8 cellular contexts compared by ENCODE assay signal in genomic region chr2:121313701-121314100, GRCh38. TPM values are rescaled to one million over a fixed set of nuclear protein-coding genes. Genes with fewer than 3 reads are reported as not detected.
A peak's percentile ranks its signal among the peaks of the same experiment; 100 is the strongest.
DNase-seq lines count a peak whose midpoint lies in the region; ATAC-seq and TF ChIP-seq lines count a peak whose summit lies in the region.
"Not testable (repeated sequence)": the region's sequence is repeated elsewhere in the genome, so short reads cannot be mapped to it uniquely, and the experiment has no call there.
"Had no signal": no experiment of that assay in that cellular context is flagged by ENCODE, and none has a peak within 500 bp of the region (broad histone marks: within the 10 kb centered on the region; RNA-seq: fewer than 3 reads in every experiment).

No MANE protein-coding gene starts in this region.

- not testable (repeated sequence) for H3K4me1 Mint-ChIP-seq in activated naive CD4-positive, alpha-beta T cell treated with anti-CD3 and anti-CD28 coated beads, Interleukin-2, amount 10 ng/mL, durations not matched to agents 7 days and 5 days; osteocyte (ENCODE audit: unreplicated experiment)

- TF ChIP-seq POLR2A in stomach (IDR thresholded peaks at IDR 0.05) = not testable (repeated sequence)

- TF ChIP-seq CTCF in osteocyte (IDR thresholded peaks at IDR 0.05); stomach (IDR thresholded peaks at IDR 0.05): not testable (repeated sequence)

- peak overlapping the region; percentile 14 for H3K27ac Mint-ChIP-seq in activated naive CD4-positive, alpha-beta T cell treated with anti-CD3 and anti-CD28 coated beads, Interleukin-2, amount 10 ng/mL, durations not matched to agents 7 days and 5 days
- not testable (repeated sequence) for H3K27ac Mint-ChIP-seq in osteocyte (ENCODE audit: unreplicated experiment)

- not testable (repeated sequence) for H3K27me3 ChIP-seq in stomach

- H3K9me3 Mint-ChIP-seq in activated naive CD4-positive, alpha-beta T cell treated with anti-CD3 and anti-CD28 coated beads, Interleukin-2, amount 10 ng/mL, durations not matched to agents 7 days and 5 days; osteocyte (ENCODE audit: unreplicated experiment): not testable (repeated sequence)

- not testable (repeated sequence) for DNase-seq in activated naive CD4-positive, alpha-beta T cell treated with anti-CD3 and anti-CD28 coated beads, Interleukin-2, amount 10 ng/mL, durations not matched to agents 7 days and 5 days
- peak; percentile 3 for DNase-seq in left lobe of liver (ENCODE audit: low spot score)
- peak; percentile 56 for DNase-seq in osteocyte (ENCODE audit: extremely low spot score, unreplicated experiment)
- peak; percentile 0 for DNase-seq in stomach

- intact Hi-C loops in stomach (cut with DNase I; ENCODE audit: low total_unique reads) = not testable (repeated sequence)

- not testable (repeated sequence) for H3K36me3 Mint-ChIP-seq in activated naive CD4-positive, alpha-beta T cell treated with anti-CD3 and anti-CD28 coated beads, Interleukin-2, amount 10 ng/mL, durations not matched to agents 7 days and 5 days; osteocyte (ENCODE audit: unreplicated experiment)

- not testable (repeated sequence) for ATAC-seq in left lobe of liver

- H3K4me1 ChIP-seq in stomach = not testable (repeated sequence)

- H3K36me3 ChIP-seq in stomach = not testable (repeated sequence)

- TF ChIP-seq EP300 in stomach (IDR thresholded peaks at IDR 0.05) = not testable (repeated sequence)

- not testable (repeated sequence) for H3K27ac ChIP-seq in stomach

- WGBS in stomach, 5 donors = 82 to 88% (median 84%) methylated on average over 15 of the region's 15 CpGs

- not testable (repeated sequence) for H3K4me3 Mint-ChIP-seq in activated naive CD4-positive, alpha-beta T cell treated with anti-CD3 and anti-CD28 coated beads, Interleukin-2, amount 10 ng/mL, durations not matched to agents 7 days and 5 days; osteocyte (ENCODE audit: unreplicated experiment)

- not testable (repeated sequence) for H3K4me3 ChIP-seq in stomach

- H3K27me3 Mint-ChIP-seq in activated naive CD4-positive, alpha-beta T cell treated with anti-CD3 and anti-CD28 coated beads, Interleukin-2, amount 10 ng/mL, durations not matched to agents 7 days and 5 days = peaks cover 16% of the 10 kb centered on the region
- peaks cover 48% of the 10 kb centered on the region for H3K27me3 Mint-ChIP-seq in osteocyte (ENCODE audit: unreplicated experiment)

- CTCF ChIA-PET in activated naive CD4-positive, alpha-beta T cell treated with anti-CD3 and anti-CD28 coated beads, Interleukin-2, amount 10 ng/mL, durations not matched to agents 7 days and 5 days (lab: Charles Lee) = interaction anchor here (0.7 to 1.6 kb wide), 2 partner anchors 10 to 43 kb away, joined by 3 read pairs; no protein-coding TSS in a partner anchor

- not testable (repeated sequence) for H3K9me3 ChIP-seq in stomach

RNA-seq across cellular contexts. Expression of gene TFCP2L1, which starts 28.7 kb away (rescaled TPM):
- total RNA-seq in left lobe of liver = 0.30 TPM
- total RNA-seq in osteocyte = not detected in 2 replicates
- 100 to 1,000 TPM in 1 of 5 donors, 10 to 100 TPM in 4; 31.4 to 154 (median 48.2) TPM for total RNA-seq in stomach
- 10 to 100 TPM in 1 of 3 donors, 1 to 10 TPM in 2; 6.8 to 10.4 (median 7.6) TPM for polyA plus RNA-seq in stomach
- total RNA-seq: A673 had no signal
- polyA plus RNA-seq: AG04450; CD4-positive, alpha-beta memory T cell; CD4-positive, CD25-positive, alpha-beta regulatory T cell had no signal

Comparison
In these comparisons a context has a peak if more than half of its experiments do, and no peak if none do; other contexts are left out.
1. RNA of gene TFCP2L1, which starts 28.7 kb away (total RNA-seq): 31.4 to 154 TPM in stomach; 0.30 TPM in left lobe of liver (single experiment) and not detected in osteocyte; every median in the first group is over 10 times any median in the second.